ENCODE assay signal across 9 cellular contexts in genomic region chr11:93737904-93738612, GRCh38. TPM values are rescaled to one million over a fixed set of nuclear protein-coding genes. Genes with fewer than 3 reads are reported as not detected.
DNase-seq lines count a peak whose midpoint lies in the region; ATAC-seq and TF ChIP-seq lines count a peak whose summit lies in the region.
"Had no signal": no experiment of that assay in that cellular context is flagged by ENCODE, and none has a peak within 500 bp of the region (broad histone marks: within the 10 kb centered on the region; RNA-seq: fewer than 3 reads in every experiment).

No MANE protein-coding gene starts in this region.

- no peak overlapping the region for H4K8ac ChIP-seq in H9 (replicated peaks; ENCODE audit: insufficient read length, low read depth, low read length)

- no peaks in the 10 kb centered on the region for H3K9me2 ChIP-seq in hepatocyte (replicated peaks; ENCODE audit: insufficient read depth)

- H2BK15ac ChIP-seq in H9 (ENCODE audit: low read depth, low read length), result no peak overlapping the region

- H3K9me3 ChIP-seq in H9 (ENCODE audit: control insufficient read depth, low read depth, low read length) (no peaks in the 10 kb centered on the region), hepatocyte (ENCODE audit: low read depth) (no peaks in the 10 kb centered on the region)

- TF ChIP-seq CTCF in 22Rv1 (IDR thresholded peaks at IDR 0.05) (no peak), H9 (conservative IDR thresholded peaks at IDR 0.05) (no peak), WTC11 (IDR thresholded peaks at IDR 0.05) (no peak), hepatocyte (IDR thresholded peaks at IDR 0.05; ENCODE audit: poor library complexity) (no peak)

- H3K4me2 ChIP-seq in H9 (ENCODE audit: insufficient read depth, insufficient read length, low read length) (peak overlapping the region; percentile 95), hepatocyte (peak overlapping the region; percentile 75)

- H3K27me3 ChIP-seq in H9 (ENCODE audit: insufficient read depth, low read length) (no peaks in the 10 kb centered on the region), hepatocyte (no peaks in the 10 kb centered on the region)

- H3K36me3 ChIP-seq in hepatocyte (replicated peaks; ENCODE audit: insufficient read depth, low read depth), result peaks cover 23% of the 10 kb centered on the region

- no peak overlapping the region for H2BK5ac ChIP-seq in H9 (ENCODE audit: insufficient read length, low read length)

- H2BK20ac ChIP-seq in H9 (ENCODE audit: low read depth, low read length, poor library complexity, severe bottlenecking), result no peak overlapping the region

- no peak overlapping the region for H3K4ac ChIP-seq in H9 (ENCODE audit: low read depth, low read length)

- peak overlapping the region; percentile 15 for H3K9ac ChIP-seq in H9 (ENCODE audit: extremely low read depth, insufficient read length, low read length)

- no peak overlapping the region for H3K18ac ChIP-seq in H9 (ENCODE audit: insufficient read length, low read depth, low read length)

- H3K79me1 ChIP-seq in H9 (ENCODE audit: insufficient read depth, low read depth, low read length, poor library complexity, severe bottlenecking), result peaks cover 3% of the 10 kb centered on the region

- H3K79me2 ChIP-seq in H9 (ENCODE audit: insufficient read depth, low read length) (peaks cover 25% of the 10 kb centered on the region; the same call in 1 of the 2 replicates), hepatocyte (peaks cover 74% of the 10 kb centered on the region)

- H3K23ac ChIP-seq in H9 (ENCODE audit: insufficient read length, low read depth, low read length), result no peak overlapping the region

- no peak overlapping the region for H4K91ac ChIP-seq in H9 (ENCODE audit: insufficient read length, low read depth, low read length)

- no peak overlapping the region for H4K5ac ChIP-seq in H9 (ENCODE audit: insufficient read length, low read depth, low read length)

- no CpG with 5 or more reads among the region's 6 CpGs for WGBS in H9 (ENCODE audit: extremely low coverage, insufficient read length, low lambda C conversion rate)
- 61% methylated on average over 6 of the region's 6 CpGs for WGBS in hepatocyte (ENCODE audit: low lambda C conversion rate, missing lambda C conversion rate)

- CTCF ChIA-PET in WTC11 (lab: Charles Lee), result no interaction called here

- H3K9me3 Mint-ChIP-seq in H9, result no peaks in the 10 kb centered on the region; a peak in 1 of 5 replicates
- no peaks in the 10 kb centered on the region for H3K9me3 Mint-ChIP-seq in WTC11

- H3K27me3 Mint-ChIP-seq in H9 (ENCODE audit: low read depth), result peaks cover 2% of the 10 kb centered on the region; the same call in 1 of the 2 replicates
- H3K27me3 Mint-ChIP-seq in WTC11 (ENCODE audit: low read depth), result no peaks in the 10 kb centered on the region; the same call in 1 of the 2 replicates

- peak overlapping the region; percentile 94 for H3K27ac ChIP-seq in 22Rv1
- H3K27ac ChIP-seq in H9 (ENCODE audit: insufficient read length, low read depth, low read length), result no peak overlapping the region
- H3K27ac ChIP-seq in hepatocyte, result peak overlapping the region; percentile 97

- DNase-seq in H9, result no peak
- DNase-seq in WTC11 (ENCODE audit: low spot score), result no peak
- no peak for DNase-seq in hepatocyte (ENCODE audit: low spot score)
- no peak for DNase-seq in effector CD4-positive, alpha-beta T cell
- no peak for DNase-seq in NCI-H2081 treated with DMSO at 0.1 percent for 48 hours (lab: John Stamatoyannopoulos, UW)
- no peak for DNase-seq in epidermal melanocyte (ENCODE audit: insufficient read length, low spot score)
- no peak for DNase-seq in 8988T
- DNase-seq: SIG-M5 had no signal

- POLR2A ChIA-PET in WTC11 (lab: Charles Lee), result interaction anchor here (0.9 kb wide), 2 partner anchors 13 to 46 kb away, joined by 3 read pairs; partner anchors contain the start of gene MED17

- no peak overlapping the region for H3T11ph ChIP-seq in H9 (ENCODE audit: low read length)

- peaks cover 35 to 52% of the 10 kb centered on the region in 2 experiments for H3K4me1 Mint-ChIP-seq in H9
- peaks cover 53% of the 10 kb centered on the region for H3K4me1 Mint-ChIP-seq in WTC11

- peak overlapping the region; percentile 100 for H3K4me3 Mint-ChIP-seq in H9
- H3K4me3 Mint-ChIP-seq in WTC11, result peak overlapping the region; percentile 99

- no peak overlapping the region for H2AFZ ChIP-seq in H9 (ENCODE audit: low read length)
- H2AFZ ChIP-seq in hepatocyte, result no peak overlapping the region

- no peak overlapping the region for H2AK5ac ChIP-seq in H9 (ENCODE audit: insufficient read length, low read length)

- H2BK120ac ChIP-seq in H9 (ENCODE audit: low read depth, low read length, poor library complexity, severe bottlenecking), result no peak overlapping the region

- ATAC-seq in WTC11, result no peak

- H2BK12ac ChIP-seq in H9 (ENCODE audit: insufficient read length, low read depth, low read length), result no peak overlapping the region

- no peak overlapping the region for H3K14ac ChIP-seq in H9 (ENCODE audit: insufficient read depth, low read length)

- H3K23me2 ChIP-seq in H9 (ENCODE audit: insufficient read length, low read depth, low read length, poor library complexity, severe bottlenecking), result peaks cover 11% of the 10 kb centered on the region

- H3K4me1 ChIP-seq in H9 (ENCODE audit: insufficient read depth, low read length) (no peaks in the 10 kb centered on the region), hepatocyte (ENCODE audit: insufficient read depth) (peaks cover 36% of the 10 kb centered on the region)

- H3K4me3 ChIP-seq in hepatocyte, result peak overlapping the region; percentile 45

- H3K36me3 Mint-ChIP-seq in H9 (ENCODE audit: insufficient read depth in 1 of 3, low read depth in 3 of 3) (peaks cover 71 to 83% (median 81%) of the 10 kb centered on the region in 3 experiments), WTC11 (peaks cover 82% of the 10 kb centered on the region)

- H4K20me1 ChIP-seq in H9 (ENCODE audit: control insufficient read depth, insufficient read depth, insufficient read length), result no peaks in the 10 kb centered on the region
- peaks cover 63% of the 10 kb centered on the region for H4K20me1 ChIP-seq in hepatocyte (ENCODE audit: insufficient read depth, poor library complexity, severe bottlenecking)

- H3K27ac Mint-ChIP-seq in H9 (peak overlapping the region in 2 of 3 experiments; percentile 61 to 97; a peak in 5 of 7 replicates), WTC11 (peak overlapping the region; percentile 96)

- no peak overlapping the region for H3K56ac ChIP-seq in H9 (ENCODE audit: insufficient read length, low read depth, low read length)

TF ChIP-seq in WTC11, 78 proteins besides CTCF, POLR2A, EP300 and RAD21:
- TF ChIP-seq ZNF396 (CRISPR knock-in tag; IDR thresholded peaks at IDR 0.05; ENCODE audit: borderline replicate concordance), result no peak
- TF ChIP-seq NR2C2 (CRISPR knock-in tag; IDR thresholded peaks at IDR 0.05), result no peak
- TF ChIP-seq EMX1 (CRISPR knock-in tag; IDR thresholded peaks at IDR 0.05), result no peak
- no peak for TF ChIP-seq FOXP1 (CRISPR knock-in tag; IDR thresholded peaks at IDR 0.05; ENCODE audit: borderline replicate concordance)

RNA-seq across cellular contexts. Expression of gene TAF1D, which starts 3.2 kb away (rescaled TPM):
- total RNA-seq in H9 (2021) (258 and 272 TPM in 2 replicates), WTC11 (2021) (173 to 223 TPM (median 185 TPM) in 3 replicates), hepatocyte (240 and 318 TPM in 2 replicates)
- polyA plus RNA-seq in hepatocyte, result 42.1 and 51.9 TPM in 2 replicates

RNA-seq across cellular contexts. Expression of gene C11orf54, which starts 3.4 kb away (rescaled TPM):
- total RNA-seq in H9 (2021), result 16.1 and 18.0 TPM in 2 replicates
- total RNA-seq in WTC11 (2021), result 24.5 to 25.4 TPM (median 25.3 TPM) in 3 replicates
- 72.0 and 75.6 TPM in 2 replicates for total RNA-seq in hepatocyte
- polyA plus RNA-seq in hepatocyte, result 31.1 and 32.9 TPM in 2 replicates

RNA-seq across cellular contexts. Expression of gene MED17, which starts 46.0 kb away (rescaled TPM):
- total RNA-seq in H9 (2021) (38.3 and 43.3 TPM in 2 replicates), WTC11 (2021) (25.3 to 30.5 TPM (median 29.6 TPM) in 3 replicates), hepatocyte (30.9 and 33.7 TPM in 2 replicates)
- 18.3 and 32.5 TPM in 2 replicates for polyA plus RNA-seq in hepatocyte
